ENCODE assay signal across 25 cellular contexts in genomic region chr10:132811891-132812481, GRCh38. TPM values are rescaled to one million over a fixed set of nuclear protein-coding genes. Genes with fewer than 3 reads are reported as not detected.
DNase-seq lines count a peak whose midpoint lies in the region; ATAC-seq and TF ChIP-seq lines count a peak whose summit lies in the region.
"Had no signal": no experiment of that assay in that cellular context is flagged by ENCODE, and none has a peak within 500 bp of the region (broad histone marks: within the 10 kb centered on the region; RNA-seq: fewer than 3 reads in every experiment).

No MANE protein-coding gene starts in this region.

- ATAC-seq in Right ventricle myocardium inferior (no peak), lower lobe of right lung (peak in 1 of 2 donors; percentile 4), sciatic nerve (no peak), aorta (ENCODE audit: low FRiP score) (no peak), left colon (no peak), esophagus mucosa (no peak)

- H3K36me3 ChIP-seq in left ventricle myocardium inferior (no peaks in the 10 kb centered on the region), lower lobe of right lung (no peaks in the 10 kb centered on the region), aorta (ENCODE audit: control insufficient read depth in 1 of 2, insufficient read depth in 2 of 2, low read length in 1 of 2) (no peaks in the 10 kb centered on the region)
- H3K36me3 ChIP-seq: BLaER1 had no signal

- H3K4me1 ChIP-seq in left ventricle myocardium inferior (no peaks in the 10 kb centered on the region), lower lobe of right lung (no peaks in the 10 kb centered on the region), aorta (ENCODE audit: control insufficient read depth in 1 of 2, insufficient read depth in 2 of 2, low read length in 2 of 2) (no peaks in the 10 kb centered on the region)

- no peaks in the 10 kb centered on the region for H3K9me3 ChIP-seq in left ventricle myocardium inferior (replicated peaks)
- no peaks in the 10 kb centered on the region for H3K9me3 ChIP-seq in lower lobe of right lung
- H3K9me3 ChIP-seq in aorta (ENCODE audit: control insufficient read depth, low read length): no peaks in the 10 kb centered on the region
- H3K9me3 ChIP-seq: BLaER1 had no signal

- TF ChIP-seq CTCF in left ventricle myocardium inferior (IDR thresholded peaks at IDR 0.05; ENCODE audit: borderline replicate concordance) (no peak), lower lobe of right lung (IDR thresholded peaks at IDR 0.05) (no peak)

- DNase-seq in left ventricle myocardium inferior: peak; percentile 7
- no peak for DNase-seq in Right ventricle myocardium inferior (ENCODE audit: missing footprints)
- peak; percentile 35 for DNase-seq in lower lobe of right lung
- DNase-seq in sciatic nerve (ENCODE audit: low spot score): peak; percentile 44
- peak; percentile 36 to 72 for DNase-seq in aorta
- DNase-seq in left colon: no peak
- no peak for DNase-seq in NK-92 treated with Interleukin-12 subunit alpha and Interleukin-12 subunit beta, amount 100 ng/mL, for 24 hours (lab: John Stamatoyannopoulos, UW)
- DNase-seq: CD4-positive, CD25-positive, alpha-beta regulatory T cell; DMS53; GOT3; HCEC 1CT; IMR-90; KG1; MM.1S; NCI-H2029; NCI-H446 treated with DMSO at 0.1 percent for 48 hours; NCI-H526; NCI-H82; SIG-M5 had no signal

- 83 to 85% methylated on average over 26 of the region's 26 CpGs for WGBS in aorta, 2 donors

- peaks cover 95% of the 10 kb centered on the region for H3K27me3 ChIP-seq in left ventricle myocardium inferior (ENCODE audit: low read depth)
- peaks cover 42% of the 10 kb centered on the region for H3K27me3 ChIP-seq in lower lobe of right lung (ENCODE audit: low read depth)
- no peaks in the 10 kb centered on the region for H3K27me3 ChIP-seq in aorta (ENCODE audit: control insufficient read depth in 1 of 2, insufficient read depth in 2 of 2, low read length in 1 of 2)
- H3K27me3 ChIP-seq: BLaER1 had no signal

- intact Hi-C loops in left ventricle myocardium inferior (cut with micrococcal nuclease): no loop called here
- intact Hi-C loops in Right ventricle myocardium inferior (cut with DNase I): no loop called here
- intact Hi-C loops in lower lobe of right lung (cut with DNase I): no loop called here
- intact Hi-C loops in sciatic nerve (cut with DNase I): no loop called here
- intact Hi-C loops in aorta (cut with DNase I): no loop called here
- intact Hi-C loops in left colon (cut with DNase I, micrococcal nuclease): no loop called here

- H3K27ac ChIP-seq in left ventricle myocardium inferior (replicated peaks): no peak overlapping the region
- no peak overlapping the region for H3K27ac ChIP-seq in lower lobe of right lung
- no peak overlapping the region for H3K27ac ChIP-seq in aorta (ENCODE audit: low read depth in 1 of 2, low read length in 2 of 2)
- H3K27ac ChIP-seq: BLaER1, RWPE1, SK-N-MC had no signal

- H3K4me3 ChIP-seq in left ventricle myocardium inferior (no peak overlapping the region), lower lobe of right lung (no peak overlapping the region), aorta (ENCODE audit: low read length in 2 of 2) (no peak overlapping the region)
- H3K4me3 ChIP-seq: BLaER1, SK-N-MC had no signal

RNA-seq across cellular contexts. Expression of gene NKX6-2, which starts 26.0 kb away (rescaled TPM):
- total RNA-seq in left ventricle myocardium inferior: not detected
- not detected for total RNA-seq in Right ventricle myocardium inferior
- total RNA-seq in lower lobe of right lung: not detected
- 2.1 TPM for total RNA-seq in sciatic nerve
- total RNA-seq in aorta: not detected
- polyA plus RNA-seq in aorta: not detected
- not detected for total RNA-seq in left colon
- total RNA-seq in esophagus mucosa: 0.08 TPM
- total RNA-seq: CD4-positive, CD25-positive, alpha-beta regulatory T cell; G401; IMR-90 had no signal
- polyA plus RNA-seq: AG04450, IMR-90 had no signal

Comparison
In these comparisons a context has a peak if more than half of its experiments do, and no peak if none do; other contexts are left out.
1. DNase-seq: peak in left ventricle myocardium inferior (single experiment), lower lobe of right lung (single experiment), sciatic nerve (single experiment) and aorta (2 of 2); none in Right ventricle myocardium inferior (single experiment), left colon (0 of 2) and NK-92 treated with Interleukin-12 subunit alpha and Interleukin-12 subunit beta, amount 100 ng/mL, for 24 hours (single experiment).